Comparison of ENCODE assay signal across 1 cellular context in genomic region chr6:167644404-167645132, GRCh38.
TF ChIP-seq lines count a peak whose summit lies in the region.

No MANE protein-coding gene starts in this region.

TF ChIP-seq in GM23338, 12 proteins besides CTCF, POLR2A, EP300 and RAD21 (continued from another document):
- TF ChIP-seq REST (IDR thresholded peaks at IDR 0.05; ENCODE audit: unreplicated experiment), result no peak
- no peak for TF ChIP-seq ETS1 (IDR thresholded peaks at IDR 0.05)
